In the genomic region with DNA sequence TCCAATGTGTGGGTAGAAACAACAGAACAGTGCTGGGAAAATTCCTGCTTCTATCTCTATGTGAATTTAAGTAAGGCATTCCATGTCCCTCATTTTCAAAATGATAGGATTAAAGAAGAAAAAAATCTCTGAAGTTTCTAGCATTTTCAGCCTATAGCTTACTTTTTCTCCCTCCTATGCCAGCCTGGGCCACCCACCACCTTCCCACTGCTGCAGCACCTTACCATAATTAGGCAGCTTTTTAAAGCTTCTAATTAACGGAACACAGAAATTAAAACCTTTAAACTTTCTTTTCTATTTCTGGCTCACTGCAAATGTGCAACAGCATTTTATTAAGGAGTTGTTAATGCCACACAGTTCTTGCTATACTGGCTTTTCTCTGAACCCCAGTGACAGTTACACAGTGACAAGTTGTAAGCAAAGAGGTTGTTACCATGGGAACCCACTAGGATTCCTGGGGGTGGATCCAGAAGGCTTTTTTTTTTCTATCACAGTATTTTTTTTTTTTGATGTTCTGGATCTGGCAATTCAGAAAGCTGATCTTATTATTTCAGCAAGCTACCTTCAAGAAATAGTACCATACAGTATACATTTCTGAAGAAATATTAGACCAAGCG, we compare ENCODE assay signal across 1 cellular context.
A peak's percentile ranks its signal among the peaks of the same experiment; 100 is the strongest.
TF ChIP-seq lines count a peak whose summit lies in the region.

No MANE protein-coding gene starts in this region.

TF ChIP-seq in K562, 482 proteins besides CTCF, POLR2A, EP300 and RAD21:
- no peak for TF ChIP-seq GTF2E2 (tag; IDR thresholded peaks at IDR 0.05)
- TF ChIP-seq ZNF384 (IDR thresholded peaks at IDR 0.05; ENCODE audit: low read depth, low read length): peak; percentile 59; the same call in 1 of the 2 replicates
- peak; percentile 84 for TF ChIP-seq RFX1 (IDR thresholded peaks at IDR 0.05)
- TF ChIP-seq RFX5 (IDR thresholded peaks at IDR 0.05; ENCODE audit: low read depth, low read length): no peak
TF ChIP-seq in K562: peak in this region for 2.
